ENCODE assay signal across 8 cellular contexts in the genomic region with DNA sequence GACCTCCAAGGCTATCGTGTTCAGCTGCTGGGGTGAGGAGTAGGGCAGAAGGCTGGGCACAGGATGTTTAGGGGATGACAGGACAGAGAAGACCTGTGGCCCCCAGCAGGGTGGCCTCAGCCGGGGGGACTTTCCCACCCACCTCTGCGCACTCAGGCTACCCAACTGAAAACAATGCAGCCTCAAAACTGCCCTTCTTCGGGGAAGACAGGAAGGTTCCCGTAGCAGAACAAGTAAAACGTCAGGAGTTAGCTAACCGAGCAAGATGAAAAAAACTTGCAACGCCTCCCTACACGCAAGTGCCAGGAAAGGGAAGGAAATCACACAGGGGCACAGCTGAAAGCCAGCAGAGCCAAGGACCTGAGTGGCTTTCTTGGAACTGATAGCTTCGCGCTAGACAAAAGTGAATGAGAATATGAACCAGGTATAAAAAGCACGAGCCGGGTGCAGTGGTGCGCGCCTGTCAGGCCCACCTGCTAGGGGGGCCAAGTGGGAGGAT. TPM values are rescaled to one million over a fixed set of nuclear protein-coding genes. Genes with fewer than 3 reads are reported as not detected.
DNase-seq lines count a peak whose midpoint lies in the region; ATAC-seq and TF ChIP-seq lines count a peak whose summit lies in the region.
"Had no signal": no experiment of that assay in that cellular context is flagged by ENCODE, and none has a peak within 500 bp of the region (broad histone marks: within the 10 kb centered on the region; RNA-seq: fewer than 3 reads in every experiment).

No MANE protein-coding gene starts in this region.

- TF ChIP-seq POLR2A in gastroesophageal sphincter (IDR thresholded peaks at IDR 0.05), result no peak

- no peaks in the 10 kb centered on the region for H3K4me1 ChIP-seq in gastroesophageal sphincter

- TF ChIP-seq EP300 in gastroesophageal sphincter (IDR thresholded peaks at IDR 0.05), result no peak

- TF ChIP-seq CTCF in gastroesophageal sphincter (IDR thresholded peaks at IDR 0.05), result no peak

- H3K9me3 ChIP-seq in gastroesophageal sphincter, result no peaks in the 10 kb centered on the region

- no peaks in the 10 kb centered on the region for H3K36me3 ChIP-seq in gastroesophageal sphincter

- peak overlapping the region in 3 of 4 donors; percentile 11 to 58 (median 43) for H3K27ac ChIP-seq in gastroesophageal sphincter
- H3K27ac ChIP-seq: epithelial cell of prostate had no signal

- peaks cover 15% of the 10 kb centered on the region for H3K27me3 ChIP-seq in gastroesophageal sphincter

- peak; percentile 48 for ATAC-seq in GM21723 (IDR thresholded peaks at IDR 0.05; ENCODE audit: unreplicated experiment)
- ATAC-seq in gastroesophageal sphincter, result peak; percentile 69
- ATAC-seq in GM21526 (IDR thresholded peaks at IDR 0.05; ENCODE audit: low FRiP score, unreplicated experiment), result no peak

- DNase-seq in SKM-1 treated with dmso at 0.1 percent for 144 hours (lab: John Stamatoyannopoulos, UW; ENCODE audit: unreplicated experiment), result peak; percentile 63
- DNase-seq in stimulated activated naive CD4-positive, alpha-beta T cell treated with Interleukin-2 at 50 U/mL for 16 hours (lab: John Stamatoyannopoulos, UW), result peak; percentile 64
- no peak for DNase-seq in iPS-NIHi7 (ENCODE audit: extremely low spot score)
- DNase-seq in NCI-H1092 (lab: John Stamatoyannopoulos, UW), result no peak

- 45 to 65% methylated on average over 5 to 13 of the region's 15 CpGs for WGBS in gastroesophageal sphincter (ENCODE audit: low coverage in 1 of 2), 2 donors

- no peak overlapping the region for H3K4me3 ChIP-seq in gastroesophageal sphincter

RNA-seq across cellular contexts. Expression of gene FURIN, which starts 38.4 kb away (rescaled TPM):
- total RNA-seq in gastroesophageal sphincter, result 10 to 100 TPM; 34.1 to 75.4 (median 59.8) TPM

RNA-seq across cellular contexts. Expression of gene FES, which starts 54.3 kb away (rescaled TPM):
- 10 to 100 TPM; 40.1 to 70.4 (median 43.5) TPM for total RNA-seq in gastroesophageal sphincter

Comparison
In these comparisons a context has a peak if more than half of its experiments do, and no peak if none do; other contexts are left out.
1. DNase-seq: peak in SKM-1 treated with dmso at 0.1 percent for 144 hours (single experiment) and stimulated activated naive CD4-positive, alpha-beta T cell treated with Interleukin-2 at 50 U/mL for 16 hours (single experiment); none in iPS-NIHi7 (single experiment) and NCI-H1092 (single experiment).